In genomic region chr11:125931681-125932080, GRCh38 we compare ENCODE assay signal across 3 cellular contexts.
A peak's percentile ranks its signal among the peaks of the same experiment; 100 is the strongest.
TF ChIP-seq lines count a peak whose summit lies in the region.

No MANE protein-coding gene starts in this region.

TF ChIP-seq in GM23338, 12 proteins besides CTCF, POLR2A, EP300 and RAD21 (continues in another document):
- TF ChIP-seq, protein P1, sequence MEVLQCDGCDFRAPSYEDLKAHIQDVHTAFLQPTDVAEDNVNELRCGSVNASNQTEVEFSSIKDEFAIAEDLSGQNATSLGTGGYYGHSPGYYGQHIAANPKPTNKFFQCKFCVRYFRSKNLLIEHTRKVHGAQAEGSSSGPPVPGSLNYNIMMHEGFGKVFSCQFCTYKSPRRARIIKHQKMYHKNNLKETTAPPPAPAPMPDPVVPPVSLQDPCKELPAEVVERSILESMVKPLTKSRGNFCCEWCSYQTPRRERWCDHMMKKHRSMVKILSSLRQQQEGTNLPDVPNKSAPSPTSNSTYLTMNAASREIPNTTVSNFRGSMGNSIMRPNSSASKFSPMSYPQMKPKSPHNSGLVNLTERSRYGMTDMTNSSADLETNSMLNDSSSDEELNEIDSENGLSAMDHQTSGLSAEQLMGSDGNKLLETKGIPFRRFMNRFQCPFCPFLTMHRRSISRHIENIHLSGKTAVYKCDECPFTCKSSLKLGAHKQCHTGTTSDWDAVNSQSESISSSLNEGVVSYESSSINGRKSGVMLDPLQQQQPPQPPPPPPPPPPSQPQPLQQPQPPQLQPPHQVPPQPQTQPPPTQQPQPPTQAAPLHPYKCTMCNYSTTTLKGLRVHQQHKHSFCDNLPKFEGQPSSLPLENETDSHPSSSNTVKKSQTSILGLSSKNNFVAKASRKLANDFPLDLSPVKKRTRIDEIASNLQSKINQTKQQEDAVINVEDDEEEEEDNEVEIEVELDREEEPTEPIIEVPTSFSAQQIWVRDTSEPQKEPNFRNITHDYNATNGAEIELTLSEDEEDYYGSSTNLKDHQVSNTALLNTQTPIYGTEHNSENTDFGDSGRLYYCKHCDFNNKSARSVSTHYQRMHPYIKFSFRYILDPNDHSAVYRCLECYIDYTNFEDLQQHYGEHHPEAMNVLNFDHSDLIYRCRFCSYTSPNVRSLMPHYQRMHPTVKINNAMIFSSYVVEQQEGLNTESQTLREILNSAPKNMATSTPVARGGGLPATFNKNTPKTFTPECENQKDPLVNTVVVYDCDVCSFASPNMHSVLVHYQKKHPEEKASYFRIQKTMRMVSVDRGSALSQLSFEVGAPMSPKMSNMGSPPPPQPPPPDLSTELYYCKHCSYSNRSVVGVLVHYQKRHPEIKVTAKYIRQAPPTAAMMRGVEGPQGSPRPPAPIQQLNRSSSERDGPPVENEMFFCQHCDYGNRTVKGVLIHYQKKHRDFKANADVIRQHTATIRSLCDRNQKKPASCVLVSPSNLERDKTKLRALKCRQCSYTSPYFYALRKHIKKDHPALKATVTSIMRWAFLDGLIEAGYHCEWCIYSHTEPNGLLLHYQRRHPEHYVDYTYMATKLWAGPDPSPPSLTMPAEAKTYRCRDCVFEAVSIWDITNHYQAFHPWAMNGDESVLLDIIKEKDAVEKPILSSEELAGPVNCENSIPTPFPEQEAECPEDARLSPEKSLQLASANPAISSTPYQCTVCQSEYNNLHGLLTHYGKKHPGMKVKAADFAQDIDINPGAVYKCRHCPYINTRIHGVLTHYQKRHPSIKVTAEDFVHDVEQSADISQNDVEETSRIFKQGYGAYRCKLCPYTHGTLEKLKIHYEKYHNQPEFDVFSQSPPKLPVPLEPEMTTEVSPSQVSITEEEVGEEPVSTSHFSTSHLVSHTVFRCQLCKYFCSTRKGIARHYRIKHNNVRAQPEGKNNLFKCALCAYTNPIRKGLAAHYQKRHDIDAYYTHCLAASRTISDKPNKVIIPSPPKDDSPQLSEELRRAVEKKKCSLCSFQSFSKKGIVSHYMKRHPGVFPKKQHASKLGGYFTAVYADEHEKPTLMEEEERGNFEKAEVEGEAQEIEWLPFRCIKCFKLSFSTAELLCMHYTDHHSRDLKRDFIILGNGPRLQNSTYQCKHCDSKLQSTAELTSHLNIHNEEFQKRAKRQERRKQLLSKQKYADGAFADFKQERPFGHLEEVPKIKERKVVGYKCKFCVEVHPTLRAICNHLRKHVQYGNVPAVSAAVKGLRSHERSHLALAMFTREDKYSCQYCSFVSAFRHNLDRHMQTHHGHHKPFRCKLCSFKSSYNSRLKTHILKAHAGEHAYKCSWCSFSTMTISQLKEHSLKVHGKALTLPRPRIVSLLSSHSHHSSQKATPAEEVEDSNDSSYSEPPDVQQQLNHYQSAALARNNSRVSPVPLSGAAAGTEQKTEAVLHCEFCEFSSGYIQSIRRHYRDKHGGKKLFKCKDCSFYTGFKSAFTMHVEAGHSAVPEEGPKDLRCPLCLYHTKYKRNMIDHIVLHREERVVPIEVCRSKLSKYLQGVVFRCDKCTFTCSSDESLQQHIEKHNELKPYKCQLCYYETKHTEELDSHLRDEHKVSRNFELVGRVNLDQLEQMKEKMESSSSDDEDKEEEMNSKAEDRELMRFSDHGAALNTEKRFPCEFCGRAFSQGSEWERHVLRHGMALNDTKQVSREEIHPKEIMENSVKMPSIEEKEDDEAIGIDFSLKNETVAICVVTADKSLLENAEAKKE (CRISPR knock-in tag; IDR thresholded peaks at IDR 0.05), result no peak
- TF ChIP-seq ZNF331 (CRISPR knock-in tag; IDR thresholded peaks at IDR 0.05; ENCODE audit: low read depth), result no peak
- TF ChIP-seq NANOG (IDR thresholded peaks at IDR 0.05; ENCODE audit: borderline replicate concordance), result no peak
- no peak for TF ChIP-seq EZH2phosphoT487 (IDR thresholded peaks at IDR 0.05; ENCODE audit: unreplicated experiment)
- no peak for TF ChIP-seq CREB1 (CRISPR knock-in tag; IDR thresholded peaks at IDR 0.05; ENCODE audit: low read depth)
- TF ChIP-seq ZNF114 (CRISPR knock-in tag; IDR thresholded peaks at IDR 0.05), result no peak
- no peak for TF ChIP-seq STAT1 (IDR thresholded peaks at IDR 0.05; ENCODE audit: unreplicated experiment)

TF ChIP-seq in HEK293T, 16 proteins besides CTCF, POLR2A, EP300 and RAD21:
- TF ChIP-seq ZNF384 (IDR thresholded peaks at IDR 0.05) (no peak), PKNOX1 (IDR thresholded peaks at IDR 0.05) (peak; percentile 70)
TF ChIP-seq in HEK293T: peak in this region for 1.

TF ChIP-seq in H1, 55 proteins besides CTCF, POLR2A, EP300 and RAD21:
- TF ChIP-seq NRF1 (IDR thresholded peaks at IDR 0.05; ENCODE audit: low read depth, low read length) (no peak), ATF2 (IDR thresholded peaks at IDR 0.05; ENCODE audit: low read length) (no peak), GTF2F1 (IDR thresholded peaks at IDR 0.05; ENCODE audit: borderline replicate concordance, low read depth, low read length) (no peak), ZNF274 (IDR thresholded peaks at IDR 0.05; ENCODE audit: borderline replicate concordance, extremely low read depth, low read length) (no peak), RXRA (IDR thresholded peaks at IDR 0.05; ENCODE audit: insufficient read depth, low read depth, low read length) (no peak), HDAC2 (IDR thresholded peaks at IDR 0.05; ENCODE audit: borderline replicate concordance in 1 of 2, low read depth in 2 of 2, low read length in 2 of 2) (no peak), TAF1 (IDR thresholded peaks at IDR 0.05; ENCODE audit: low read depth, low read length) (no peak), TCF12 (IDR thresholded peaks at IDR 0.05; ENCODE audit: low read depth, low read length) (no peak), MAFK (IDR thresholded peaks at IDR 0.05; ENCODE audit: low read depth, low read length) (no peak), GABPA (IDR thresholded peaks at IDR 0.05; ENCODE audit: borderline replicate concordance, insufficient read depth, low read length) (no peak), YY1 (IDR thresholded peaks at IDR 0.05; ENCODE audit: low read depth, low read length) (no peak), KDM4A (IDR thresholded peaks at IDR 0.05; ENCODE audit: low read depth, low read length, severe bottlenecking) (no peak), PHF8 (conservative IDR thresholded peaks at IDR 0.05; ENCODE audit: low read depth, low read length) (no peak), SIRT6 (IDR thresholded peaks at IDR 0.05; ENCODE audit: low read length) (no peak), TBP (IDR thresholded peaks at IDR 0.05; ENCODE audit: low read depth, low read length) (no peak), SIN3A (conservative IDR thresholded peaks at IDR 0.05 in 1 of 2, IDR thresholded peaks at IDR 0.05 in 1 of 2; ENCODE audit: low read depth in 1 of 2, low read length in 2 of 2) (no peak), BCL11A (IDR thresholded peaks at IDR 0.05; ENCODE audit: low read depth in 2 of 2, low read length in 2 of 2) (no peak), RNF2 (IDR thresholded peaks at IDR 0.05; ENCODE audit: borderline replicate concordance, low read depth, low read length, missing control alignments, poor library complexity, severe bottlenecking) (no peak), CBX8 (IDR thresholded peaks at IDR 0.05; ENCODE audit: borderline replicate concordance, low read depth, low read length) (no peak)
